8 cellular contexts compared by ENCODE assay signal in the genomic region with DNA sequence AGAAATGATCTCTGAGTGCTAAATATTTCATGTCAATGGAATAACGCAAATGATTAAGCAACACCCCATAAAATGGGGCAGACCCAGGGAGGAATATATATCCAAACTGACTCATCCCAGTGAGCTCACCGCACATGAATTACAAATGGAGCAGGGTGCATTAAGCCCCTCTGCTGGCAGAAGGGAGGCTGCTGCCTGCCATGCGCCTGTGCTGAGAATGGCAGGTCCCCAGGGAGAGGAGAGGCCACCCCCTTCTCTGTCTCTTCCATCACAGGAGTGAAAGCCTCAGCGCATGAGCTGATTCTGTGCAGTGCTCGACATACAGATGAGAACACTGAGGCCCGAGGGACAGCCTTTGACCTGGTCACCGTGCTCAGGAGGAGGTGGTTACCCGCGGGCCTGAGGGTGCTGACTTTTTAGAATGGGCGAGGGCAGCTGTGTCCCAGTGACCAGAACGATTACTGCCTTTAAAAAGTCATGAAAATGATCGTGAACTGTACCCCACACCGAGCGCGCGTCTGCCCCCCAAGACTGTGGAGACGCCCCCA. TPM values are rescaled to one million over a fixed set of nuclear protein-coding genes. Genes with fewer than 3 reads are reported as not detected.
DNase-seq lines count a peak whose midpoint lies in the region; ATAC-seq and TF ChIP-seq lines count a peak whose summit lies in the region.
"Not testable (repeated sequence)": the region's sequence is repeated elsewhere in the genome, so short reads cannot be mapped to it uniquely, and the experiment has no call there.

No MANE protein-coding gene starts in this region.

- ATAC-seq in heart right ventricle; naive thymus-derived CD8-positive, alpha-beta T cell; stimulated activated memory B cell treated with anti-CD40 and anti-IgM and Interleukin-4, amounts not matched to agents 10 μg/mL and 1 μg/mL and 100 μg/mL, for 72 hours: not testable (repeated sequence)

- not testable (repeated sequence) for H4K20me1 ChIP-seq in BLaER1

- not testable (repeated sequence) for H3K9me3 ChIP-seq in BLaER1, heart right ventricle

- H3K36me3 ChIP-seq in BLaER1, heart right ventricle: not testable (repeated sequence)

- CTCF ChIA-PET in activated CD4-positive, alpha-beta T cell treated with anti-CD3 and anti-CD28 coated beads, Interleukin-2, amount 10 ng/mL, durations not matched to agents 7 days and 5 days (lab: Charles Lee) = interaction anchor here (1.4 kb wide), 1 partner anchor 13 kb away, joined by 4 read pairs; no protein-coding TSS in a partner anchor

- POLR2A ChIA-PET in activated CD4-positive, alpha-beta T cell treated with anti-CD3 and anti-CD28 coated beads, Interleukin-2, amount 10 ng/mL, durations not matched to agents 7 days and 5 days (lab: Charles Lee) = not testable (repeated sequence)
- POLR2A ChIA-PET in naive thymus-derived CD8-positive, alpha-beta T cell (lab: Charles Lee) = interaction anchor here (2.5 kb wide), 1 partner anchor 783 kb away, joined by 9 read pairs; a partner anchor contains a TSS

- peak overlapping the region; percentile 82 for H3K4me3 ChIP-seq in BLaER1
- H3K4me3 ChIP-seq in heart right ventricle = peak overlapping the region; percentile 61 to 95 (median 82)

- intact Hi-C loops in heart right ventricle (cut with DNase I) = not testable (repeated sequence)

- H3K4me3 Mint-ChIP-seq in activated CD4-positive, alpha-beta T cell treated with anti-CD3 and anti-CD28 coated beads, Interleukin-2, amount 10 ng/mL, durations not matched to agents 7 days and 5 days = peak overlapping the region; percentile 93
- H3K4me3 Mint-ChIP-seq in naive thymus-derived CD8-positive, alpha-beta T cell = peak overlapping the region; percentile 91 to 100 (median 96)
- peak overlapping the region; percentile 97 for H3K4me3 Mint-ChIP-seq in stimulated activated memory B cell treated with anti-CD40 and anti-IgM and Interleukin-4, amounts not matched to agents 10 μg/mL and 1 μg/mL and 100 μg/mL, for 72 hours

- not testable (repeated sequence) for H3K9me3 Mint-ChIP-seq in activated CD4-positive, alpha-beta T cell treated with anti-CD3 and anti-CD28 coated beads, Interleukin-2, amount 10 ng/mL, durations not matched to agents 7 days and 5 days; naive thymus-derived CD8-positive, alpha-beta T cell; stimulated activated memory B cell treated with anti-CD40 and anti-IgM and Interleukin-4, amounts not matched to agents 10 μg/mL and 1 μg/mL and 100 μg/mL, for 72 hours

- H3K27me3 ChIP-seq in BLaER1, heart right ventricle: not testable (repeated sequence)

- not testable (repeated sequence) for H3K36me3 Mint-ChIP-seq in activated CD4-positive, alpha-beta T cell treated with anti-CD3 and anti-CD28 coated beads, Interleukin-2, amount 10 ng/mL, durations not matched to agents 7 days and 5 days (ENCODE audit: low read depth); naive thymus-derived CD8-positive, alpha-beta T cell; stimulated activated memory B cell treated with anti-CD40 and anti-IgM and Interleukin-4, amounts not matched to agents 10 μg/mL and 1 μg/mL and 100 μg/mL, for 72 hours

- not testable (repeated sequence) for TF ChIP-seq CTCF in heart right ventricle (IDR thresholded peaks at IDR 0.05)

- H3K27ac ChIP-seq in BLaER1 (peak overlapping the region; percentile 82), caudate nucleus (ENCODE audit: low read depth, low read length) (peak overlapping the region; percentile 58), heart right ventricle (peak overlapping the region in 9 of 10 donors; percentile 48 to 90 (median 80))

- DNase-seq in HS-27A (ENCODE audit: low read depth) (peak; percentile 38), NCI-H82 (lab: John Stamatoyannopoulos, UW) (peak; percentile 75), caudate nucleus (lab: John Stamatoyannopoulos, UW) (peak in 35 of 61 donors; percentile 14 to 85 (median 43))
- DNase-seq in activated CD4-positive, alpha-beta T cell treated with anti-CD3 and anti-CD28 coated beads, Interleukin-2, amount 10 ng/mL, durations not matched to agents 7 days and 5 days = peak; percentile 23
- not testable (repeated sequence) for DNase-seq in heart right ventricle
- peak in 1 of 10 donors; percentile 13 for DNase-seq in naive thymus-derived CD8-positive, alpha-beta T cell

- H3K4me1 ChIP-seq in BLaER1 (peaks cover 40% of the 10 kb centered on the region), heart right ventricle (peaks cover 0 to 19% (median 9%) of the 10 kb centered on the region in 9 donors)

- H3K27me3 Mint-ChIP-seq in activated CD4-positive, alpha-beta T cell treated with anti-CD3 and anti-CD28 coated beads, Interleukin-2, amount 10 ng/mL, durations not matched to agents 7 days and 5 days; naive thymus-derived CD8-positive, alpha-beta T cell; stimulated activated memory B cell treated with anti-CD40 and anti-IgM and Interleukin-4, amounts not matched to agents 10 μg/mL and 1 μg/mL and 100 μg/mL, for 72 hours: not testable (repeated sequence)

- H3K4me2 ChIP-seq in BLaER1 = peak overlapping the region; percentile 83

- H3K9ac ChIP-seq in BLaER1 = peak overlapping the region; percentile 83

- H3K27ac Mint-ChIP-seq in activated CD4-positive, alpha-beta T cell treated with anti-CD3 and anti-CD28 coated beads, Interleukin-2, amount 10 ng/mL, durations not matched to agents 7 days and 5 days = peak overlapping the region; percentile 100
- H3K27ac Mint-ChIP-seq in naive thymus-derived CD8-positive, alpha-beta T cell = peak overlapping the region; percentile 60 to 100 (median 100)
- peak overlapping the region; percentile 94 for H3K27ac Mint-ChIP-seq in stimulated activated memory B cell treated with anti-CD40 and anti-IgM and Interleukin-4, amounts not matched to agents 10 μg/mL and 1 μg/mL and 100 μg/mL, for 72 hours

- 2 to 3% methylated on average over 17 of the region's 17 CpGs for WGBS in heart right ventricle, 2 donors

- peaks cover 26% of the 10 kb centered on the region for H3K4me1 Mint-ChIP-seq in activated CD4-positive, alpha-beta T cell treated with anti-CD3 and anti-CD28 coated beads, Interleukin-2, amount 10 ng/mL, durations not matched to agents 7 days and 5 days
- peaks cover 11 to 42% (median 23%) of the 10 kb centered on the region in 4 donors for H3K4me1 Mint-ChIP-seq in naive thymus-derived CD8-positive, alpha-beta T cell
- H3K4me1 Mint-ChIP-seq in stimulated activated memory B cell treated with anti-CD40 and anti-IgM and Interleukin-4, amounts not matched to agents 10 μg/mL and 1 μg/mL and 100 μg/mL, for 72 hours = peaks cover 36% of the 10 kb centered on the region

RNA-seq across cellular contexts. Expression of a gene that starts 29.1 kb away (rescaled TPM):
- total RNA-seq in activated CD4-positive, alpha-beta T cell treated with anti-CD3 and anti-CD28 coated beads, Interleukin-2, amount 10 ng/mL, durations not matched to agents 7 days and 5 days = under 1 TPM; 0.42 to 0.96 TPM
- not detected for total RNA-seq in heart right ventricle
- polyA plus RNA-seq in heart right ventricle = not detected
- total RNA-seq in naive thymus-derived CD8-positive, alpha-beta T cell = 1 to 10 TPM; 4.5 to 6.7 TPM
- under 1 TPM in 1 of 3 donors, not detected in 2; 0.37 TPM for polyA plus RNA-seq in naive thymus-derived CD8-positive, alpha-beta T cell
